In the genomic region with DNA sequence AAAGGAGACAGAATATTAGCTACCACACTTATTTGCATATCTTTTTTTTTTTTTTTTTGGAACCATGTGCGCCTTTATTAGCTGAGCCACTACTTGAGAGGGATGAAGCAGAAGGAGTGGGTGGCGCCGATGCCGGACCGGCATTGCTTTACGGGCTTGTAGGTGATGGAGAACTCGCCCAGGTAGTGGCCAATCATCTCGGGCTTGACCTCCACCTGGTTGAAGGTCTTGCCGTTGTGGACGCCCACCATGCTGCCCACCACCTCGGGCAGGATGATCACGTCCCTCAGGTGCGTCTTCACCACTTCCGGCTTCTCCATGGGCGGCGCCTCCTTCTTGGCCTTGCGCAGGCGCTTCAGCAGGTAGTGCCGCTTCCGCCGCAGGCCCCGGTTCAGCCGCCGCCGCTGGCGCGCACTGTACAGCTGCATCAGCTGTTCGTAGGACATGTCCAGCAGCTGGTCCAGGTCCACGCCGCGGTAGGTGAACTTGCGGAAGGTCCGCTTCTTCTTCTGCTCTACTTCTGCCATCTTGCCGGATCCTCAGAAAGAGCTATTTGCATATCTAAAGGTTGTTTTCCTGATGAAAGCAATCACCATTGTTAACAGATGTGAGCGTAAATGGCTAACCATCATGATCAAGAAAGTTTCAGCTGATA, we compare ENCODE assay signal across 8 cellular contexts. TPM values are rescaled to one million over a fixed set of nuclear protein-coding genes. Genes with fewer than 3 reads are reported as not detected.
DNase-seq lines count a peak whose midpoint lies in the region; ATAC-seq and TF ChIP-seq lines count a peak whose summit lies in the region.
"Not testable (repeated sequence)": the region's sequence is repeated elsewhere in the genome, so short reads cannot be mapped to it uniquely, and the experiment has no call there.

No MANE protein-coding gene starts in this region.

- H3K4me1 ChIP-seq in esophagus squamous epithelium = not testable (repeated sequence)

- not testable (repeated sequence) for H3K4me1 Mint-ChIP-seq in WTC11; activated naive CD4-positive, alpha-beta T cell treated with anti-CD3 and anti-CD28 coated beads for 36 hours (ENCODE audit: low read depth)
- H3K4me1 Mint-ChIP-seq in natural killer cell = peaks cover 0 to 20% of the 10 kb centered on the region in 2 donors

- POLR2A ChIA-PET in WTC11 (lab: Charles Lee) = not testable (repeated sequence)

- peak overlapping the region; percentile 23 to 55 (median 40) for H3K4me3 ChIP-seq in esophagus squamous epithelium

- H3K27ac ChIP-seq in esophagus squamous epithelium = peak overlapping the region in 3 of 4 donors; percentile 19 to 45 (median 44)

- H3K27ac Mint-ChIP-seq in WTC11 = not testable (repeated sequence)
- peak overlapping the region; percentile 82 for H3K27ac Mint-ChIP-seq in activated naive CD4-positive, alpha-beta T cell treated with anti-CD3 and anti-CD28 coated beads for 36 hours
- peak overlapping the region; percentile 21 to 69 for H3K27ac Mint-ChIP-seq in natural killer cell

- not testable (repeated sequence) for H3K9me3 ChIP-seq in esophagus squamous epithelium

- not testable (repeated sequence) for H3K27me3 Mint-ChIP-seq in WTC11 (ENCODE audit: low read depth); activated naive CD4-positive, alpha-beta T cell treated with anti-CD3 and anti-CD28 coated beads for 36 hours (ENCODE audit: low read depth)
- peaks cover 24 to 40% of the 10 kb centered on the region in 2 donors for H3K27me3 Mint-ChIP-seq in natural killer cell (ENCODE audit: low read depth in 2 of 2)

- H3K36me3 Mint-ChIP-seq in WTC11; activated naive CD4-positive, alpha-beta T cell treated with anti-CD3 and anti-CD28 coated beads for 36 hours (ENCODE audit: low read depth); natural killer cell: not testable (repeated sequence)

- DNase-seq in DMS114 treated with DMSO at 0.1 percent for 48 hours (lab: John Stamatoyannopoulos, UW; ENCODE audit: unreplicated experiment) = peak; percentile 5
- DNase-seq in NCI-H2227 treated with DMSO at 0.1 percent for 48 hours (lab: John Stamatoyannopoulos, UW) = peak; percentile 18
- not testable (repeated sequence) for DNase-seq in WTC11 (ENCODE audit: low spot score); esophagus squamous epithelium (lab: John Stamatoyannopoulos, UW)
- peak; percentile 58 for DNase-seq in activated naive CD4-positive, alpha-beta T cell treated with anti-CD3 and anti-CD28 coated beads for 36 hours
- peak; percentile 40 for DNase-seq in natural killer cell
- DNase-seq in stimulated activated CD8-positive, alpha-beta memory T cell treated with anti-CD3 and anti-CD28 coated beads, Interleukin-7, amount 100 ng/mL, for 48 hours (ENCODE audit: extremely low read depth in 1 of 2, low read depth in 1 of 2) = peak; percentile 11 to 24

- H3K4me3 Mint-ChIP-seq in WTC11 = not testable (repeated sequence)
- peak overlapping the region; percentile 74 for H3K4me3 Mint-ChIP-seq in activated naive CD4-positive, alpha-beta T cell treated with anti-CD3 and anti-CD28 coated beads for 36 hours
- H3K4me3 Mint-ChIP-seq in natural killer cell = peak overlapping the region; percentile 77

- CTCF ChIA-PET in WTC11 (lab: Charles Lee) = not testable (repeated sequence)
- CTCF ChIA-PET in activated naive CD4-positive, alpha-beta T cell treated with anti-CD3 and anti-CD28 coated beads for 36 hours (lab: Charles Lee) = interaction anchor here (0.7 to 1.8 kb wide), 3 partner anchors 30 to 53 kb away, joined by 4 to 8 read pairs (median 4); no protein-coding TSS in a partner anchor

- not testable (repeated sequence) for H3K9me3 Mint-ChIP-seq in WTC11; activated naive CD4-positive, alpha-beta T cell treated with anti-CD3 and anti-CD28 coated beads for 36 hours; natural killer cell

- not testable (repeated sequence) for H3K36me3 ChIP-seq in esophagus squamous epithelium

- TF ChIP-seq POLR2A in esophagus squamous epithelium (IDR thresholded peaks at IDR 0.05) = not testable (repeated sequence)

- peaks cover 0 to 19% (median 0%) of the 10 kb centered on the region in 4 donors for H3K27me3 ChIP-seq in esophagus squamous epithelium

- intact Hi-C loops in activated naive CD4-positive, alpha-beta T cell treated with anti-CD3 and anti-CD28 coated beads for 36 hours (cut with micrococcal nuclease) = loop anchor here (1.0 kb wide), 1 partner anchor 17 kb away; the partner anchor contains the start of gene COA6
- intact Hi-C loops in esophagus squamous epithelium (cut with DNase I); natural killer cell (cut with micrococcal nuclease): not testable (repeated sequence)

- TF ChIP-seq CTCF in WTC11 (IDR thresholded peaks at IDR 0.05); esophagus squamous epithelium (IDR thresholded peaks at IDR 0.05); natural killer cell (IDR thresholded peaks at IDR 0.05): not testable (repeated sequence)

- ATAC-seq in HG02970 (IDR thresholded peaks at IDR 0.05; ENCODE audit: low FRiP score, unreplicated experiment) (peak; percentile 55), natural killer cell (peak in 2 of 3 donors; percentile 56 to 72)
- not testable (repeated sequence) for ATAC-seq in WTC11

- WGBS in esophagus squamous epithelium, 2 donors = 57 to 64% methylated on average over 29 to 31 of the region's 35 CpGs

TF ChIP-seq in WTC11, 78 proteins besides CTCF, POLR2A, EP300 and RAD21:
- TF ChIP-seq GABPB1 (CRISPR knock-in tag; IDR thresholded peaks at IDR 0.05) = peak; percentile 22; the same call in 1 of the 2 replicates

RNA-seq across cellular contexts. Expression of gene COA6, which starts 16.5 kb away (rescaled TPM):
- 41.6 to 47.9 TPM (median 44.3 TPM) in 3 replicates for total RNA-seq in WTC11 (2021)
- 10 to 100 TPM; 45.8 to 50.2 TPM for total RNA-seq in activated naive CD4-positive, alpha-beta T cell treated with anti-CD3 and anti-CD28 coated beads for 36 hours
- 10 to 100 TPM; 17.1 to 33.5 (median 24.6) TPM for total RNA-seq in esophagus squamous epithelium
- total RNA-seq in natural killer cell = 10 to 100 TPM in 2 of 3 donors, 1 to 10 TPM in 1; 8.9 to 11.8 (median 11.6) TPM
